In genomic region chr3:127002195-127003174, GRCh38 we compare ENCODE assay signal across 9 cellular contexts. TPM values are rescaled to one million over a fixed set of nuclear protein-coding genes. Genes with fewer than 3 reads are reported as not detected.
DNase-seq lines count a peak whose midpoint lies in the region; ATAC-seq and TF ChIP-seq lines count a peak whose summit lies in the region.
"Had no signal": no experiment of that assay in that cellular context is flagged by ENCODE, and none has a peak within 500 bp of the region (broad histone marks: within the 10 kb centered on the region; RNA-seq: fewer than 3 reads in every experiment).

No MANE protein-coding gene starts in this region.

- TF ChIP-seq CTCF in endothelial cell (IDR thresholded peaks at IDR 0.05; ENCODE audit: unreplicated experiment) (peak; percentile 45), upper lobe of right lung (IDR thresholded peaks at IDR 0.05) (peak; percentile 50)

- peaks cover 10 to 56% of the 10 kb centered on the region in 2 experiments for H3K36me3 ChIP-seq in mesenchymal stem cell (ENCODE audit: control insufficient read depth in 1 of 2, insufficient read depth in 2 of 2, low read depth in 1 of 2, low read length in 2 of 2)
- H3K36me3 ChIP-seq in upper lobe of right lung = no peaks in the 10 kb centered on the region

- peak overlapping the region; percentile 91 for H2BK15ac ChIP-seq in mesenchymal stem cell (ENCODE audit: low read depth, poor library complexity, severe bottlenecking)

- no peaks in the 10 kb centered on the region for H3K9me3 ChIP-seq in mesenchymal stem cell (ENCODE audit: control insufficient read depth, low read length)
- H3K9me3 ChIP-seq in upper lobe of right lung = no peaks in the 10 kb centered on the region

- no peak overlapping the region for H3K4me3 Mint-ChIP-seq in activated T-cell treated with anti-CD3 and anti-CD28 coated beads, Interleukin-2, amount 50 U/mL, for 4 hours
- H3K4me3 Mint-ChIP-seq in endothelial cell (ENCODE audit: unreplicated experiment) = no peak overlapping the region
- H3K4me3 Mint-ChIP-seq: B cell had no signal

- peak overlapping the region; percentile 85 for H3K9ac ChIP-seq in mesenchymal stem cell (ENCODE audit: low read length)

- H3K27me3 ChIP-seq in mesenchymal stem cell (ENCODE audit: control insufficient read depth in 1 of 2, insufficient read depth in 1 of 2, low read length in 2 of 2) (no peaks in the 10 kb centered on the region), upper lobe of right lung (no peaks in the 10 kb centered on the region)

- H3K23ac ChIP-seq in mesenchymal stem cell (ENCODE audit: low read length in 2 of 2) = peak overlapping the region in 1 of 2 experiments; percentile 63

- peak overlapping the region; percentile 93 to 99 for H2BK12ac ChIP-seq in mesenchymal stem cell (ENCODE audit: low read length in 2 of 2)

- peak; percentile 19 to 20 for ATAC-seq in activated T-cell treated with anti-CD3 and anti-CD28 coated beads, Interleukin-2, amount 50 U/mL, for 4 hours
- ATAC-seq in upper lobe of right lung = peak; percentile 90
- no peak for ATAC-seq in GM21619 (IDR thresholded peaks at IDR 0.05; ENCODE audit: unreplicated experiment)
- ATAC-seq in GM18870 (IDR thresholded peaks at IDR 0.05; ENCODE audit: unreplicated experiment) = no peak

- H3K4me1 Mint-ChIP-seq in activated T-cell treated with anti-CD3 and anti-CD28 coated beads, Interleukin-2, amount 50 U/mL, for 4 hours (ENCODE audit: low read depth) = no peaks in the 10 kb centered on the region
- H3K4me1 Mint-ChIP-seq in endothelial cell (ENCODE audit: unreplicated experiment) = peaks cover 11% of the 10 kb centered on the region
- H3K4me1 Mint-ChIP-seq: B cell had no signal

- H3K27me3 Mint-ChIP-seq in activated T-cell treated with anti-CD3 and anti-CD28 coated beads, Interleukin-2, amount 50 U/mL, for 4 hours (ENCODE audit: low read depth) = no peaks in the 10 kb centered on the region
- peaks cover 12% of the 10 kb centered on the region for H3K27me3 Mint-ChIP-seq in endothelial cell (ENCODE audit: unreplicated experiment)
- H3K27me3 Mint-ChIP-seq: B cell had no signal

- H3K36me3 Mint-ChIP-seq in activated T-cell treated with anti-CD3 and anti-CD28 coated beads, Interleukin-2, amount 50 U/mL, for 4 hours (ENCODE audit: insufficient read depth) = peaks cover 3% of the 10 kb centered on the region
- no peaks in the 10 kb centered on the region for H3K36me3 Mint-ChIP-seq in endothelial cell (ENCODE audit: low read depth, unreplicated experiment)

- H3K4ac ChIP-seq in mesenchymal stem cell (ENCODE audit: low read depth in 1 of 2, low read length in 2 of 2) = peak overlapping the region; percentile 97

- intact Hi-C loops in upper lobe of right lung (cut with DNase I) = no loop called here

- H3K27ac ChIP-seq in mesenchymal stem cell (ENCODE audit: low read length, poor library complexity, severe bottlenecking) = peak overlapping the region; percentile 95
- peak overlapping the region; percentile 79 for H3K27ac ChIP-seq in upper lobe of right lung

- H3K14ac ChIP-seq in mesenchymal stem cell (ENCODE audit: low read length in 2 of 2) = peak overlapping the region in 1 of 2 experiments; percentile 95

- H2AK5ac ChIP-seq in mesenchymal stem cell (ENCODE audit: low read length, severe bottlenecking) = peak overlapping the region; percentile 6

- H3K4me1 ChIP-seq in mesenchymal stem cell (ENCODE audit: control insufficient read depth, insufficient read depth, low read depth, low read length) (peaks cover 57% of the 10 kb centered on the region), upper lobe of right lung (peaks cover 31% of the 10 kb centered on the region)

- no peak for DNase-seq in activated T-cell treated with anti-CD3 and anti-CD28 coated beads, Interleukin-2, amount 50 U/mL, for 4 hours
- DNase-seq in activated T-cell treated with anti-CD3 and anti-CD28 coated beads for 4 hours (no peak), endothelial cell (ENCODE audit: low spot score) (peak; percentile 90), mesenchymal stem cell (peak; percentile 93), upper lobe of right lung (peak; percentile 93), erythroblast (lab: John Stamatoyannopoulos, UW) (no peak)

- H3K79me1 ChIP-seq in mesenchymal stem cell (replicated peaks; ENCODE audit: low read length, poor library complexity, severe bottlenecking) = peaks cover 31% of the 10 kb centered on the region

- H3K4me3 ChIP-seq in mesenchymal stem cell (ENCODE audit: insufficient read depth in 1 of 2, low read depth in 1 of 2, low read length in 2 of 2) (peak overlapping the region in 1 of 2 experiments; percentile 50), upper lobe of right lung (peak overlapping the region; percentile 4)

- H4K91ac ChIP-seq in mesenchymal stem cell (ENCODE audit: low read length) = peak overlapping the region; percentile 99

- H2AFZ ChIP-seq in mesenchymal stem cell (ENCODE audit: low read depth, low read length) = no peak overlapping the region

- peak overlapping the region; percentile 94 for H2BK120ac ChIP-seq in mesenchymal stem cell (ENCODE audit: low read depth, low read length)

- no peak for TF ChIP-seq POLR2A in erythroblast (IDR thresholded peaks at IDR 0.05; ENCODE audit: low read length)

- H2BK5ac ChIP-seq in mesenchymal stem cell (ENCODE audit: low read depth, low read length, poor library complexity, severe bottlenecking) = peak overlapping the region; percentile 54

- H4K8ac ChIP-seq in mesenchymal stem cell (ENCODE audit: low read length) = peak overlapping the region; percentile 99

- H3K27ac Mint-ChIP-seq in endothelial cell (ENCODE audit: unreplicated experiment) = peak overlapping the region; percentile 24
- H3K27ac Mint-ChIP-seq: B cell had no signal

- WGBS in mesenchymal stem cell = 51% methylated on average over 17 of the region's 26 CpGs

- peak overlapping the region; percentile 30 for H3K4me2 ChIP-seq in mesenchymal stem cell (ENCODE audit: low read length, poor library complexity, severe bottlenecking)

- H3K18ac ChIP-seq in mesenchymal stem cell (ENCODE audit: low read depth in 1 of 2, low read length in 2 of 2) = peak overlapping the region; percentile 95 to 98

- no peaks in the 10 kb centered on the region for H3K9me3 Mint-ChIP-seq in activated T-cell treated with anti-CD3 and anti-CD28 coated beads, Interleukin-2, amount 50 U/mL, for 4 hours
- H3K9me3 Mint-ChIP-seq in endothelial cell (ENCODE audit: unreplicated experiment) = no peaks in the 10 kb centered on the region

RNA-seq across cellular contexts. Expression of gene PLXNA1, which starts 19.6 kb away (rescaled TPM):
- total RNA-seq in activated T-cell treated with anti-CD3 and anti-CD28 coated beads, Interleukin-2, amount 50 U/mL, for 4 hours = 10 to 100 TPM; 25.6 to 33.1 (median 28.9) TPM
- total RNA-seq in endothelial cell (ENCODE audit: unreplicated experiment) = 31.8 TPM
- polyA plus RNA-seq in mesenchymal stem cell (2013, experiment 1 of 2) = 51.0 TPM
- 49.9 TPM for polyA plus RNA-seq in mesenchymal stem cell (2013, experiment 2 of 2)
- total RNA-seq in upper lobe of right lung = 53.5 TPM

Comparison
In these comparisons a context has a peak if more than half of its experiments do, and no peak if none do; other contexts are left out.
1. ATAC-seq: peak in activated T-cell treated with anti-CD3 and anti-CD28 coated beads, Interleukin-2, amount 50 U/mL, for 4 hours (2 of 2) and upper lobe of right lung (single experiment); none in GM21619 (single experiment) and GM18870 (single experiment).
2. DNase-seq: peak in endothelial cell (single experiment), mesenchymal stem cell (single experiment) and upper lobe of right lung (single experiment); none in activated T-cell treated with anti-CD3 and anti-CD28 coated beads, Interleukin-2, amount 50 U/mL, for 4 hours (single experiment), activated T-cell treated with anti-CD3 and anti-CD28 coated beads for 4 hours (single experiment) and erythroblast (0 of 2).